ENCODE assay signal across 8 cellular contexts in genomic region chr10:88979153-88979562, GRCh38. TPM values are rescaled to one million over a fixed set of nuclear protein-coding genes. Genes with fewer than 3 reads are reported as not detected.
DNase-seq lines count a peak whose midpoint lies in the region; ATAC-seq and TF ChIP-seq lines count a peak whose summit lies in the region.

No MANE protein-coding gene starts in this region.

- intact Hi-C loops in IMR-90 (cut with micrococcal nuclease) = no loop called here
- intact Hi-C loops in MCF 10A (cut with micrococcal nuclease) = no loop called here
- intact Hi-C loops in tibial artery (cut with DNase I; ENCODE audit: low total_unique reads) = no loop called here

- CTCF ChIA-PET in IMR-90 (lab: Yijun Ruan, JAX) = interaction anchor here (1.4 kb wide), 1 partner anchor 8 kb away, joined by 6 read pairs; no protein-coding TSS in a partner anchor
- CTCF ChIA-PET in MCF 10A (lab: Yijun Ruan, JAX) = interaction anchor here (0.6 to 3.4 kb wide), 9 partner anchors 8 to 1376 kb away, joined by 4 to 33 read pairs (median 6); partner anchors contain the start of gene FAS

- peak overlapping the region in 1 of 2 experiments; percentile 44; a peak in 1 of 4 replicates for H4K8ac ChIP-seq in IMR-90 (ENCODE audit: low read depth in 2 of 2, low read length in 2 of 2)

- H2AK5ac ChIP-seq in IMR-90 (ENCODE audit: low read depth, low read length) = no peak overlapping the region

- no peak overlapping the region for H3K4me3 ChIP-seq in IMR-90 (ENCODE audit: insufficient read depth, low read depth, low read length)
- peak overlapping the region in 1 of 2 donors; percentile 12 for H3K4me3 ChIP-seq in tibial artery

- no peak overlapping the region for H3K9ac ChIP-seq in IMR-90 (ENCODE audit: low read depth, low read length)

- dilution Hi-C loops in IMR-90 (cut with HindIII; ENCODE audit: low sequenced_read_pairs, unreplicated experiment) = no loop called here

- H3K9me3 ChIP-seq in IMR-90 (ENCODE audit: control insufficient read depth, insufficient read depth, low read length) = no peaks in the 10 kb centered on the region
- H3K9me3 ChIP-seq in tibial artery = no peaks in the 10 kb centered on the region

- H2AK9ac ChIP-seq in IMR-90 (replicated peaks; ENCODE audit: low read depth, low read length, poor library complexity) = no peak overlapping the region

- peaks cover 24 to 51% of the 10 kb centered on the region in 2 experiments for H3K79me1 ChIP-seq in IMR-90 (ENCODE audit: low read depth in 1 of 2, low read length in 2 of 2)

- H3K4me1 Mint-ChIP-seq in MCF 10A (ENCODE audit: insufficient read depth, unreplicated experiment) = peaks cover 14% of the 10 kb centered on the region
- peaks cover 15% of the 10 kb centered on the region for H3K4me1 Mint-ChIP-seq in activated naive CD8-positive, alpha-beta T cell treated with anti-CD3 and anti-CD28 coated beads for 36 hours

- no peak for TF ChIP-seq RAD21 in IMR-90 (IDR thresholded peaks at IDR 0.05; ENCODE audit: low read length)

- peaks cover 10% of the 10 kb centered on the region; the same call in 1 of the 2 replicates for H3K9me1 ChIP-seq in IMR-90 (ENCODE audit: insufficient read depth, low read length)

- no peaks in the 10 kb centered on the region for H3K27me3 Mint-ChIP-seq in MCF 10A (ENCODE audit: insufficient read depth, unreplicated experiment)
- H3K27me3 Mint-ChIP-seq in activated naive CD8-positive, alpha-beta T cell treated with anti-CD3 and anti-CD28 coated beads for 36 hours = no peaks in the 10 kb centered on the region

- H3K4me3 Mint-ChIP-seq in MCF 10A (ENCODE audit: unreplicated experiment) = no peak overlapping the region
- no peak overlapping the region for H3K4me3 Mint-ChIP-seq in activated naive CD8-positive, alpha-beta T cell treated with anti-CD3 and anti-CD28 coated beads for 36 hours

- no peak overlapping the region for H4K91ac ChIP-seq in IMR-90 (ENCODE audit: insufficient read depth, low read depth, low read length)

- peak overlapping the region; percentile 11; the same call in 1 of the 2 replicates for H3K23ac ChIP-seq in IMR-90 (ENCODE audit: low read depth, low read length)

- DNase-seq in IMR-90 (peak; percentile 76), MCF 10A (ENCODE audit: unreplicated experiment) (peak; percentile 67), kidney tubule cell (ENCODE audit: low spot score) (peak; percentile 76), tibial artery (peak; percentile 54 to 80), NCI-H345 treated with DMSO at 0.1 percent for 48 hours (lab: John Stamatoyannopoulos, UW; ENCODE audit: unreplicated experiment) (no peak), CD1c-positive myeloid dendritic cell (ENCODE audit: extremely low spot score) (no peak), NCI-H2196 treated with DMSO at 0.1 percent for 48 hours (lab: John Stamatoyannopoulos, UW; ENCODE audit: unreplicated experiment) (no peak)
- DNase-seq in activated naive CD8-positive, alpha-beta T cell treated with anti-CD3 and anti-CD28 coated beads for 36 hours = no peak

- no peaks in the 10 kb centered on the region for H3K9me3 Mint-ChIP-seq in MCF 10A (ENCODE audit: unreplicated experiment)
- no peaks in the 10 kb centered on the region for H3K9me3 Mint-ChIP-seq in activated naive CD8-positive, alpha-beta T cell treated with anti-CD3 and anti-CD28 coated beads for 36 hours

- H4K5ac ChIP-seq in IMR-90 (ENCODE audit: low read depth, low read length) = no peak overlapping the region

- H3K14ac ChIP-seq in IMR-90 (replicated peaks; ENCODE audit: low read depth, low read length) = no peak overlapping the region

- H4K20me1 ChIP-seq in IMR-90 (ENCODE audit: insufficient read depth, low read length) = 0 out of 2 replicates have a peak, but pooled peaks cover 3% of the 10 kb centered on the region

- no peak overlapping the region for H3K56ac ChIP-seq in IMR-90 (ENCODE audit: extremely low read depth, insufficient read depth, low read length)

- no peak overlapping the region for H2AFZ ChIP-seq in IMR-90 (replicated peaks; ENCODE audit: low read length, poor library complexity)

- no peak for TF ChIP-seq CTCF in IMR-90 (conservative IDR thresholded peaks at IDR 0.05; ENCODE audit: low read depth, low read length)
- TF ChIP-seq CTCF in MCF 10A (IDR thresholded peaks at IDR 0.05; ENCODE audit: unreplicated experiment) = no peak
- TF ChIP-seq CTCF in tibial artery (IDR thresholded peaks at IDR 0.05) = no peak

- no peak overlapping the region for H3K18ac ChIP-seq in IMR-90 (ENCODE audit: low read depth, low read length)

- peaks cover 6% of the 10 kb centered on the region for H3K36me3 Mint-ChIP-seq in MCF 10A (ENCODE audit: insufficient read depth, unreplicated experiment)
- H3K36me3 Mint-ChIP-seq in activated naive CD8-positive, alpha-beta T cell treated with anti-CD3 and anti-CD28 coated beads for 36 hours = no peaks in the 10 kb centered on the region

- H3K27me3 ChIP-seq in IMR-90 (ENCODE audit: control insufficient read depth, insufficient read depth, low read length) = no peaks in the 10 kb centered on the region
- no peaks in the 10 kb centered on the region for H3K27me3 ChIP-seq in tibial artery

- in situ Hi-C loops in IMR-90 (cut with MboI; ENCODE audit: low sequenced_read_pairs) = no loop called here

- TF ChIP-seq POLR2A in IMR-90 (IDR thresholded peaks at IDR 0.05; ENCODE audit: low read depth, low read length) = no peak

- no peak overlapping the region for H2BK120ac ChIP-seq in IMR-90 (ENCODE audit: low read depth, low read length)

- H2BK5ac ChIP-seq in IMR-90 (ENCODE audit: low read depth, low read length, poor library complexity, severe bottlenecking) = no peak overlapping the region

- H2BK20ac ChIP-seq in IMR-90 (ENCODE audit: low read depth, low read length) = no peak overlapping the region

- POLR2A ChIA-PET in IMR-90 (lab: Charles Lee; ENCODE audit: unreplicated experiment) = interaction anchor here (1.1 kb wide), 1 partner anchor 30 kb away, joined by 3 read pairs; no protein-coding TSS in a partner anchor
- POLR2A ChIA-PET in MCF 10A (lab: Yijun Ruan, JAX) = interaction anchor here (0.9 to 1.8 kb wide), 5 partner anchors 8 to 97 kb away, joined by 3 to 10 read pairs (median 3); partner anchors contain the start of gene FAS

- peak overlapping the region; percentile 68 for H3K27ac Mint-ChIP-seq in MCF 10A (ENCODE audit: low read depth, unreplicated experiment)
- no peak overlapping the region for H3K27ac Mint-ChIP-seq in activated naive CD8-positive, alpha-beta T cell treated with anti-CD3 and anti-CD28 coated beads for 36 hours

- no peak overlapping the region for H3K27ac ChIP-seq in IMR-90 (ENCODE audit: insufficient read depth, low read length)
- peak overlapping the region; percentile 82 to 92 for H3K27ac ChIP-seq in tibial artery

- no peak overlapping the region; the same call in 2 of the 3 replicates for H2BK15ac ChIP-seq in IMR-90 (ENCODE audit: low read depth, low read length)

- ATAC-seq in IMR-90 (ENCODE audit: low read depth) = peak; percentile 40

- 0% methylated on average over 2 of the region's 5 CpGs; no CpG with 5 or more reads in 1 of the 2 experiments for WGBS in IMR-90 (ENCODE audit: extremely low coverage in 2 of 2, insufficient read length in 1 of 2), 2 experiments

- H3K4me2 ChIP-seq in IMR-90 (ENCODE audit: low read depth, low read length) = no peak overlapping the region; the same call in 1 of the 2 replicates

- H3K4me1 ChIP-seq in IMR-90 (ENCODE audit: control insufficient read depth, insufficient read depth, low read length) (peaks cover 6% of the 10 kb centered on the region), tibial artery (peaks cover 0 to 79% (median 39%) of the 10 kb centered on the region in 4 donors)

- no peak overlapping the region for H3K4ac ChIP-seq in IMR-90 (ENCODE audit: low read depth, low read length)

- H3K36me3 ChIP-seq in IMR-90 (ENCODE audit: control insufficient read depth, insufficient read depth, low read length) (no peaks in the 10 kb centered on the region; the same call in 1 of the 2 replicates), tibial artery (no peaks in the 10 kb centered on the region)

- BruUV-seq in IMR-90 (replicated peaks; lab: Mats Ljungman, UMichigan) (no TSS peak), MCF 10A (replicated peaks; lab: Mats Ljungman, UMichigan) (no TSS peak)

TF ChIP-seq in IMR-90, 13 proteins besides CTCF, POLR2A, EP300 and RAD21:
- 0 out of 2 replicates have a peak, but pooled peaks have one; percentile 10 for TF ChIP-seq MAFK (IDR thresholded peaks at IDR 0.05; ENCODE audit: low read depth, low read length)
- TF ChIP-seq NFE2L2 (IDR thresholded peaks at IDR 0.05; ENCODE audit: low read depth, low read length) = no peak

RNA-seq across cellular contexts. Expression of gene FAS, which starts 11.4 kb away (rescaled TPM):
- 53.8 and 54.7 TPM in 2 replicates for total RNA-seq in IMR-90 (2012; rRNA removed)
- polyA plus RNA-seq in IMR-90 (2012; rRNA removed) = 31.1 and 34.3 TPM in 2 replicates
- 11.6 and 17.5 TPM in 2 replicates for polyA plus RNA-seq in IMR-90 (2012; cell fraction: cytosol; rRNA removed)
- 7.6 and 49.3 TPM in 2 replicates for polyA plus RNA-seq in IMR-90 (2012; cell fraction: nucleus; rRNA removed; ENCODE audit: low replicate concordance)
- 55.6 and 60.2 TPM in 2 replicates for total RNA-seq in MCF 10A (2022)
- total RNA-seq in activated naive CD8-positive, alpha-beta T cell treated with anti-CD3 and anti-CD28 coated beads for 36 hours = 10 to 100 TPM; 31.1 to 33.4 TPM

RNA-seq across cellular contexts. Expression of gene ACTA2, which starts 26.6 kb away (rescaled TPM):
- total RNA-seq in IMR-90 (2012; rRNA removed) (757 and 978 TPM in 2 replicates), MCF 10A (2022) (25.4 and 25.6 TPM in 2 replicates)
- 1,117 and 1,235 TPM in 2 replicates for polyA plus RNA-seq in IMR-90 (2012; rRNA removed)
- 948 and 1,147 TPM in 2 replicates for polyA plus RNA-seq in IMR-90 (2012; cell fraction: cytosol; rRNA removed)
- polyA plus RNA-seq in IMR-90 (2012; cell fraction: nucleus; rRNA removed; ENCODE audit: low replicate concordance) = 396 and 625 TPM in 2 replicates
- 1 to 10 TPM; 4.7 to 5.0 TPM for total RNA-seq in activated naive CD8-positive, alpha-beta T cell treated with anti-CD3 and anti-CD28 coated beads for 36 hours

Comparison
In these comparisons a context has a peak if more than half of its experiments do, and no peak if none do; other contexts are left out.
1. DNase-seq: peak in IMR-90 (single experiment), MCF 10A (single experiment), kidney tubule cell (single experiment) and tibial artery (2 of 2); none in activated naive CD8-positive, alpha-beta T cell treated with anti-CD3 and anti-CD28 coated beads for 36 hours (single experiment), NCI-H345 treated with DMSO at 0.1 percent for 48 hours (single experiment), CD1c-positive myeloid dendritic cell (single experiment) and NCI-H2196 treated with DMSO at 0.1 percent for 48 hours (single experiment).
2. RNA of gene ACTA2, which starts 26.6 kb away (total RNA-seq): 757 to 978 TPM in IMR-90; 25.4 to 25.6 TPM in MCF 10A and 4.7 to 5.0 TPM in activated naive CD8-positive, alpha-beta T cell treated with anti-CD3 and anti-CD28 coated beads for 36 hours; every median in the first group is over 10 times any median in the second.